ENCODE assay signal across 19 cellular contexts in genomic region chr1:203771901-203772301, GRCh38. TPM values are rescaled to one million over a fixed set of nuclear protein-coding genes. Genes with fewer than 3 reads are reported as not detected.
DNase-seq lines count a peak whose midpoint lies in the region; TF ChIP-seq lines count a peak whose summit lies in the region.
"Had no signal": no experiment of that assay in that cellular context is flagged by ENCODE, and none has a peak within 500 bp of the region (broad histone marks: within the 10 kb centered on the region; RNA-seq: fewer than 3 reads in every experiment).

No MANE protein-coding gene starts in this region.

- H3K9ac ChIP-seq in muscle layer of colon (ENCODE audit: low read length) = no peak overlapping the region

- H3K36me3 ChIP-seq in muscle layer of colon (ENCODE audit: insufficient read depth, low read length) (no peaks in the 10 kb centered on the region), transverse colon (no peaks in the 10 kb centered on the region)
- H3K36me3 ChIP-seq: right atrium auricular region, tibial nerve had no signal

- H3K27ac ChIP-seq in muscle layer of colon (ENCODE audit: low read depth, low read length) = peak overlapping the region; percentile 32
- H3K27ac ChIP-seq in transverse colon = peak overlapping the region; percentile 34 to 86 (median 62)
- H3K27ac ChIP-seq: A549, right atrium auricular region, tibial nerve had no signal

- TF ChIP-seq POLR2A in transverse colon (IDR thresholded peaks at IDR 0.05) = no peak

- TF ChIP-seq EP300 in transverse colon (IDR thresholded peaks at IDR 0.05; ENCODE audit: low read depth) = no peak

- in situ Hi-C loops in transverse colon (cut with MboI; ENCODE audit: low pct_ligation_motif_present in 1 of 4, low pct_unique_long_range_greater_than_20kb in 1 of 4, low sequenced_read_pairs in 3 of 4) = no loop called here

- TF ChIP-seq CTCF in cardiac fibroblast (IDR thresholded peaks at IDR 0.05; ENCODE audit: low read depth, low read length) (no peak), transverse colon (IDR thresholded peaks at IDR 0.05) (no peak)

- no peaks in the 10 kb centered on the region for H3K9me3 ChIP-seq in muscle layer of colon (ENCODE audit: low read length)
- no peaks in the 10 kb centered on the region for H3K9me3 ChIP-seq in transverse colon
- H3K9me3 ChIP-seq: A549, Caco-2, right atrium auricular region, tibial nerve had no signal

- H3K27ac Mint-ChIP-seq in activated naive CD4-positive, alpha-beta T cell treated with anti-CD3 and anti-CD28 coated beads for 36 hours = peak overlapping the region; percentile 26
- H3K27ac Mint-ChIP-seq in activated naive CD4-positive, alpha-beta T cell treated with anti-CD3 and anti-CD28 coated beads, Interleukin-2, amount 10 ng/mL, durations not matched to agents 7 days and 5 days = no peak overlapping the region
- H3K27ac Mint-ChIP-seq: activated naive CD8-positive, alpha-beta T cell treated with anti-CD3 and anti-CD28 coated beads, Interleukin-2, amount 10 ng/mL, durations not matched to agents 7 days and 5 days; T-helper 1 cell treated with Interleukin-12 subunit alpha and Interleukin-12 subunit beta and Interleukin-4 antibody, amounts not matched to agents 30 μg/mL and 1 μg/mL, for 36 hours had no signal

- H3K4me1 Mint-ChIP-seq in activated naive CD4-positive, alpha-beta T cell treated with anti-CD3 and anti-CD28 coated beads for 36 hours (ENCODE audit: low read depth) = peaks cover 21% of the 10 kb centered on the region
- H3K4me1 Mint-ChIP-seq in activated naive CD4-positive, alpha-beta T cell treated with anti-CD3 and anti-CD28 coated beads, Interleukin-2, amount 10 ng/mL, durations not matched to agents 7 days and 5 days = peaks cover 20% of the 10 kb centered on the region

- no peaks in the 10 kb centered on the region for H3K9me3 Mint-ChIP-seq in activated naive CD4-positive, alpha-beta T cell treated with anti-CD3 and anti-CD28 coated beads for 36 hours
- no peaks in the 10 kb centered on the region for H3K9me3 Mint-ChIP-seq in activated naive CD4-positive, alpha-beta T cell treated with anti-CD3 and anti-CD28 coated beads, Interleukin-2, amount 10 ng/mL, durations not matched to agents 7 days and 5 days
- H3K9me3 Mint-ChIP-seq: activated naive CD8-positive, alpha-beta T cell treated with anti-CD3 and anti-CD28 coated beads, Interleukin-2, amount 10 ng/mL, durations not matched to agents 7 days and 5 days; T-helper 1 cell treated with Interleukin-12 subunit alpha and Interleukin-12 subunit beta and Interleukin-4 antibody, amounts not matched to agents 30 μg/mL and 1 μg/mL, for 36 hours had no signal

- intact Hi-C loops in activated naive CD4-positive, alpha-beta T cell treated with anti-CD3 and anti-CD28 coated beads for 36 hours (cut with micrococcal nuclease) = no loop called here
- intact Hi-C loops in transverse colon (cut with DNase I; ENCODE audit: low total_unique reads) = no loop called here

- no peak for DNase-seq in activated naive CD4-positive, alpha-beta T cell treated with anti-CD3 and anti-CD28 coated beads for 36 hours
- DNase-seq in activated naive CD4-positive, alpha-beta T cell treated with anti-CD3 and anti-CD28 coated beads, Interleukin-2, amount 10 ng/mL, durations not matched to agents 7 days and 5 days = no peak
- peak; percentile 19 to 62 for DNase-seq in cardiac fibroblast (ENCODE audit: low read depth in 2 of 2)
- no peak for DNase-seq in transverse colon
- DNase-seq in stimulated activated CD4-positive, alpha-beta T cell treated with anti-CD3 and anti-CD28 coated beads, Interleukin-15, amount 100 ng/mL, for 24 hours = no peak
- DNase-seq in NCI-H1092 (lab: John Stamatoyannopoulos, UW) = no peak
- no peak for DNase-seq in NCI-H187 treated with DMSO at 0.1 percent for 48 hours (lab: John Stamatoyannopoulos, UW)
- DNase-seq: activated CD8-positive, alpha-beta memory T cell treated with anti-CD3 and anti-CD28 coated beads, Interleukin-2, amount 50 U/mL, for 4 hours; activated naive CD8-positive, alpha-beta T cell treated with anti-CD3 and anti-CD28 coated beads, Interleukin-2, amount 10 ng/mL, durations not matched to agents 7 days and 5 days; Caco-2; HCEC 1CT; RPMI8226; stimulated activated CD4-positive, alpha-beta T cell treated with anti-CD3 and anti-CD28 coated beads, Interleukin-4, amount 100 ng/mL, for 24 hours had no signal

- peaks cover 15% of the 10 kb centered on the region for H3K4me1 ChIP-seq in muscle layer of colon (ENCODE audit: insufficient read depth, low read length)
- H3K4me1 ChIP-seq in transverse colon = peaks cover 11 to 29% (median 18%) of the 10 kb centered on the region in 4 donors
- H3K4me1 ChIP-seq: Caco-2 had no signal

- H3K27me3 Mint-ChIP-seq in activated naive CD4-positive, alpha-beta T cell treated with anti-CD3 and anti-CD28 coated beads for 36 hours (ENCODE audit: low read depth) = no peaks in the 10 kb centered on the region
- no peaks in the 10 kb centered on the region for H3K27me3 Mint-ChIP-seq in activated naive CD4-positive, alpha-beta T cell treated with anti-CD3 and anti-CD28 coated beads, Interleukin-2, amount 10 ng/mL, durations not matched to agents 7 days and 5 days
- H3K27me3 Mint-ChIP-seq: activated naive CD8-positive, alpha-beta T cell treated with anti-CD3 and anti-CD28 coated beads, Interleukin-2, amount 10 ng/mL, durations not matched to agents 7 days and 5 days had no signal

- CTCF ChIA-PET in activated naive CD4-positive, alpha-beta T cell treated with anti-CD3 and anti-CD28 coated beads for 36 hours (lab: Charles Lee) = no interaction called here
- CTCF ChIA-PET in activated naive CD4-positive, alpha-beta T cell treated with anti-CD3 and anti-CD28 coated beads, Interleukin-2, amount 10 ng/mL, durations not matched to agents 7 days and 5 days (lab: Charles Lee) = no interaction called here

- no peaks in the 10 kb centered on the region for H3K27me3 ChIP-seq in muscle layer of colon (ENCODE audit: control insufficient read depth in 1 of 2, insufficient read depth in 2 of 2, low read length in 2 of 2)
- no peaks in the 10 kb centered on the region for H3K27me3 ChIP-seq in transverse colon
- H3K27me3 ChIP-seq: right atrium auricular region, tibial nerve had no signal

- WGBS in transverse colon (ENCODE audit: low coverage in 1 of 2), 2 donors = 60 to 97% methylated on average over 5 to 7 of the region's 7 CpGs

- H3K36me3 Mint-ChIP-seq in activated naive CD4-positive, alpha-beta T cell treated with anti-CD3 and anti-CD28 coated beads for 36 hours (ENCODE audit: low read depth) = peaks cover 43% of the 10 kb centered on the region
- H3K36me3 Mint-ChIP-seq in activated naive CD4-positive, alpha-beta T cell treated with anti-CD3 and anti-CD28 coated beads, Interleukin-2, amount 10 ng/mL, durations not matched to agents 7 days and 5 days = peaks cover 64% of the 10 kb centered on the region

- H3K4me3 ChIP-seq in cardiac fibroblast (replicated peaks in 1 of 2; ENCODE audit: low read depth in 2 of 2, low read length in 2 of 2) (no peak overlapping the region), muscle layer of colon (ENCODE audit: low read depth in 1 of 2, low read length in 2 of 2) (no peak overlapping the region), transverse colon (no peak overlapping the region)
- H3K4me3 ChIP-seq: A549, right atrium auricular region, tibial nerve had no signal

- no peak overlapping the region for H3K4me3 Mint-ChIP-seq in activated naive CD4-positive, alpha-beta T cell treated with anti-CD3 and anti-CD28 coated beads for 36 hours
- H3K4me3 Mint-ChIP-seq in activated naive CD4-positive, alpha-beta T cell treated with anti-CD3 and anti-CD28 coated beads, Interleukin-2, amount 10 ng/mL, durations not matched to agents 7 days and 5 days = no peak overlapping the region
- H3K4me3 Mint-ChIP-seq: activated naive CD8-positive, alpha-beta T cell treated with anti-CD3 and anti-CD28 coated beads, Interleukin-2, amount 10 ng/mL, durations not matched to agents 7 days and 5 days; T-helper 1 cell treated with Interleukin-12 subunit alpha and Interleukin-12 subunit beta and Interleukin-4 antibody, amounts not matched to agents 30 μg/mL and 1 μg/mL, for 36 hours had no signal

RNA-seq across cellular contexts. Expression of gene LAX1, which starts 6.9 kb away (rescaled TPM):
- 10 to 100 TPM; 11.2 to 11.6 TPM for total RNA-seq in activated naive CD4-positive, alpha-beta T cell treated with anti-CD3 and anti-CD28 coated beads for 36 hours
- total RNA-seq in transverse colon = 1 to 10 TPM in 2 of 4 donors, not detected in 2; 1.2 to 5.4 TPM
- total RNA-seq: Caco-2, lung microvascular endothelial cell, right atrium auricular region had no signal

RNA-seq across cellular contexts. Expression of gene ZBED6, which starts 23.5 kb away (rescaled TPM):
- 10 to 100 TPM; 23.3 to 23.6 TPM for total RNA-seq in activated naive CD4-positive, alpha-beta T cell treated with anti-CD3 and anti-CD28 coated beads for 36 hours
- total RNA-seq in transverse colon = 10 to 100 TPM; 12.7 to 29.7 (median 23.6) TPM

RNA-seq across cellular contexts. Expression of gene ZC3H11A, which starts 23.5 kb away (rescaled TPM):
- 10 to 100 TPM; 78.4 to 80.9 TPM for total RNA-seq in activated naive CD4-positive, alpha-beta T cell treated with anti-CD3 and anti-CD28 coated beads for 36 hours
- total RNA-seq in transverse colon = 100 to 1,000 TPM in 2 of 4 donors, 10 to 100 TPM in 2; 38.5 to 120 (median 99.0) TPM

Comparison
In these comparisons a context has a peak if more than half of its experiments do, and no peak if none do; other contexts are left out.
1. DNase-seq: peak in cardiac fibroblast (2 of 2); none in activated naive CD4-positive, alpha-beta T cell treated with anti-CD3 and anti-CD28 coated beads for 36 hours (single experiment), activated naive CD4-positive, alpha-beta T cell treated with anti-CD3 and anti-CD28 coated beads, Interleukin-2, amount 10 ng/mL, durations not matched to agents 7 days and 5 days (single experiment), transverse colon (single experiment), stimulated activated CD4-positive, alpha-beta T cell treated with anti-CD3 and anti-CD28 coated beads, Interleukin-15, amount 100 ng/mL, for 24 hours (single experiment), NCI-H1092 (single experiment) and NCI-H187 treated with DMSO at 0.1 percent for 48 hours (single experiment).